Comparison of ENCODE assay signal across 8 cellular contexts in genomic region chrX:63275127-63275526, GRCh38.
DNase-seq lines count a peak whose midpoint lies in the region; ATAC-seq and TF ChIP-seq lines count a peak whose summit lies in the region.

No MANE protein-coding gene starts in this region.

- TF ChIP-seq CTCF in neural crest cell (conservative IDR thresholded peaks at IDR 0.05): peak; percentile 48

- H3K27ac Mint-ChIP-seq in activated naive CD4-positive, alpha-beta T cell treated with anti-CD3 and anti-CD28 coated beads for 36 hours: no peak overlapping the region
- no peak overlapping the region for H3K27ac Mint-ChIP-seq in neural crest cell (ENCODE audit: unreplicated experiment)
- H3K27ac Mint-ChIP-seq in activated T-helper 17 cell treated with anti-CD3 and anti-CD28 coated beads, Interleukin-2, amount 50 U/mL, for 72 hours: no peak overlapping the region

- H3K27me3 Mint-ChIP-seq in activated naive CD4-positive, alpha-beta T cell treated with anti-CD3 and anti-CD28 coated beads for 36 hours (ENCODE audit: low read depth): no peaks in the 10 kb centered on the region
- no peaks in the 10 kb centered on the region for H3K27me3 Mint-ChIP-seq in neural crest cell (ENCODE audit: low read depth)
- H3K27me3 Mint-ChIP-seq in activated T-helper 17 cell treated with anti-CD3 and anti-CD28 coated beads, Interleukin-2, amount 50 U/mL, for 72 hours: no peaks in the 10 kb centered on the region

- no peaks in the 10 kb centered on the region for H3K36me3 Mint-ChIP-seq in activated naive CD4-positive, alpha-beta T cell treated with anti-CD3 and anti-CD28 coated beads for 36 hours (ENCODE audit: low read depth)
- H3K36me3 Mint-ChIP-seq in neural crest cell (ENCODE audit: low read depth): no peaks in the 10 kb centered on the region
- H3K36me3 Mint-ChIP-seq in activated T-helper 17 cell treated with anti-CD3 and anti-CD28 coated beads, Interleukin-2, amount 50 U/mL, for 72 hours (ENCODE audit: low read depth): no peaks in the 10 kb centered on the region

- no peak for ATAC-seq in activated T-helper 17 cell treated with anti-CD3 and anti-CD28 coated beads, Interleukin-2, amount 50 U/mL, for 72 hours (replicated peaks)

- H3K4me1 Mint-ChIP-seq in activated naive CD4-positive, alpha-beta T cell treated with anti-CD3 and anti-CD28 coated beads for 36 hours (ENCODE audit: low read depth): no peaks in the 10 kb centered on the region
- H3K4me1 Mint-ChIP-seq in neural crest cell: no peaks in the 10 kb centered on the region
- no peaks in the 10 kb centered on the region for H3K4me1 Mint-ChIP-seq in activated T-helper 17 cell treated with anti-CD3 and anti-CD28 coated beads, Interleukin-2, amount 50 U/mL, for 72 hours

- CTCF ChIA-PET in activated naive CD4-positive, alpha-beta T cell treated with anti-CD3 and anti-CD28 coated beads for 36 hours (lab: Charles Lee): no interaction called here

- H3K4me3 Mint-ChIP-seq in activated naive CD4-positive, alpha-beta T cell treated with anti-CD3 and anti-CD28 coated beads for 36 hours: no peak overlapping the region
- no peak overlapping the region for H3K4me3 Mint-ChIP-seq in neural crest cell
- no peak overlapping the region for H3K4me3 Mint-ChIP-seq in activated T-helper 17 cell treated with anti-CD3 and anti-CD28 coated beads, Interleukin-2, amount 50 U/mL, for 72 hours

- in situ Hi-C loops in T47D (cut with HindIII; ENCODE audit: low pct_unique_long_range_greater_than_20kb, low sequenced_read_pairs): no loop called here

- intact Hi-C loops in activated naive CD4-positive, alpha-beta T cell treated with anti-CD3 and anti-CD28 coated beads for 36 hours (cut with micrococcal nuclease): no loop called here

- H3K9me3 Mint-ChIP-seq in activated naive CD4-positive, alpha-beta T cell treated with anti-CD3 and anti-CD28 coated beads for 36 hours: no peaks in the 10 kb centered on the region
- peaks cover 6% of the 10 kb centered on the region for H3K9me3 Mint-ChIP-seq in neural crest cell
- H3K9me3 Mint-ChIP-seq in activated T-helper 17 cell treated with anti-CD3 and anti-CD28 coated beads, Interleukin-2, amount 50 U/mL, for 72 hours: no peaks in the 10 kb centered on the region

- DNase-seq in activated naive CD4-positive, alpha-beta T cell treated with anti-CD3 and anti-CD28 coated beads for 36 hours: peak; percentile 38
- no peak for DNase-seq in activated naive CD4-positive, alpha-beta T cell (lab: John Stamatoyannopoulos, UW)
- DNase-seq in HS-5 (ENCODE audit: low read depth) (peak; percentile 0), T47D (ENCODE audit: low read depth in 1 of 2, low spot score in 1 of 2) (peak; percentile 45 to 81), neural crest cell (ENCODE audit: low read depth, low spot score) (peak; percentile 14), NCI-H1930 (lab: John Stamatoyannopoulos, UW) (no peak), SIG-M5 (lab: John Stamatoyannopoulos, UW) (no peak)

Comparison
In these comparisons a context has a peak if more than half of its experiments do, and no peak if none do; other contexts are left out.
1. DNase-seq: peak in activated naive CD4-positive, alpha-beta T cell treated with anti-CD3 and anti-CD28 coated beads for 36 hours (single experiment), HS-5 (single experiment), T47D (2 of 2) and neural crest cell (single experiment); none in activated naive CD4-positive, alpha-beta T cell (0 of 4), NCI-H1930 (0 of 2) and SIG-M5 (single experiment).